ENCODE assay signal across 18 cellular contexts in the genomic region with DNA sequence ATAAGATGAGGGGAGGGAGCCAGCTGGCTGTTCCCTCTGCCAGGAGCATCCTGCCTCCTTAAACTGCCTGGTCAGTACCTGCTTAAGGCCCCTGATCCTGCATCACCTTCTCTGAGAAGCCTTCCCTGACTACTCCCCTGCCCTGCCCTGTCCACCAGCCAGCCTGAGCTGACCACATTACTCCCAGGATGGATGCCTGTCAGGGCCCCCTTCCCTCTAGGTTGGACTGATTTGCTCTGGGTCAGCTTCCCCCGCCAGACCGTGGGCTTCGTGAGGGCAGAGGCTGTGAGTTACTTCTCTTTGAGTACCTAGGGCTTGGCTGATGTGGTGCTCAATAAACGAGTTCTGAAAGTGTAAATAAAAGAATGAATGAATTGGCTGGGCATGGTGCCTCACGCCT.
DNase-seq lines count a peak whose midpoint lies in the region; ATAC-seq and TF ChIP-seq lines count a peak whose summit lies in the region.
"Had no signal": no experiment of that assay in that cellular context is flagged by ENCODE, and none has a peak within 500 bp of the region (broad histone marks: within the 10 kb centered on the region; RNA-seq: fewer than 3 reads in every experiment).

No MANE protein-coding gene starts in this region.

- no peaks in the 10 kb centered on the region for H3K27me3 Mint-ChIP-seq in activated CD4-positive, alpha-beta T cell treated with anti-CD3 and anti-CD28 coated beads, Interleukin-2, amount 10 ng/mL, durations not matched to agents 7 days and 5 days
- H3K27me3 Mint-ChIP-seq in neural crest cell (ENCODE audit: low read depth), result no peaks in the 10 kb centered on the region
- H3K27me3 Mint-ChIP-seq: CD4-positive, alpha-beta T cell had no signal

- TF ChIP-seq CTCF in neural crest cell (conservative IDR thresholded peaks at IDR 0.05), result no peak

- no peaks in the 10 kb centered on the region for H3K9me3 Mint-ChIP-seq in activated CD4-positive, alpha-beta T cell treated with anti-CD3 and anti-CD28 coated beads, Interleukin-2, amount 10 ng/mL, durations not matched to agents 7 days and 5 days
- no peaks in the 10 kb centered on the region for H3K9me3 Mint-ChIP-seq in neural crest cell
- no peaks in the 10 kb centered on the region for H3K9me3 Mint-ChIP-seq in stimulated activated effector memory CD8-positive, alpha-beta T cell treated with anti-CD3 and anti-CD28 coated beads, Interleukin-12 subunit alpha, Interleukin-12 subunit beta, amount 100 ng/mL, for 72 hours
- H3K9me3 Mint-ChIP-seq: CD4-positive, alpha-beta T cell; CD8-positive, alpha-beta memory T cell; GM23338; HFFc6 had no signal

- H3K27ac Mint-ChIP-seq in activated CD4-positive, alpha-beta T cell treated with anti-CD3 and anti-CD28 coated beads, Interleukin-2, amount 10 ng/mL, durations not matched to agents 7 days and 5 days, result peak overlapping the region; percentile 25
- no peak overlapping the region for H3K27ac Mint-ChIP-seq in neural crest cell (ENCODE audit: unreplicated experiment)
- H3K27ac Mint-ChIP-seq in stimulated activated effector memory CD8-positive, alpha-beta T cell treated with anti-CD3 and anti-CD28 coated beads, Interleukin-12 subunit alpha, Interleukin-12 subunit beta, amount 100 ng/mL, for 72 hours, result peak overlapping the region; percentile 43
- H3K27ac Mint-ChIP-seq: CD14-positive monocyte; CD4-positive, alpha-beta T cell; GM23338; HFFc6 had no signal

- CTCF ChIA-PET in activated CD4-positive, alpha-beta T cell treated with anti-CD3 and anti-CD28 coated beads, Interleukin-2, amount 10 ng/mL, durations not matched to agents 7 days and 5 days (lab: Charles Lee), result interaction anchor here (0.6 kb wide), 1 partner anchor 119 kb away, joined by 3 read pairs; no protein-coding TSS in a partner anchor

- no peak for ATAC-seq in stimulated activated effector memory CD8-positive, alpha-beta T cell treated with anti-CD3 and anti-CD28 coated beads, Interleukin-12 subunit alpha, Interleukin-12 subunit beta, amount 100 ng/mL, for 72 hours
- ATAC-seq in GM18907 (IDR thresholded peaks at IDR 0.05; ENCODE audit: unreplicated experiment), result no peak
- ATAC-seq: GM12878, GM23338 had no signal

- no peaks in the 10 kb centered on the region for H3K36me3 Mint-ChIP-seq in activated CD4-positive, alpha-beta T cell treated with anti-CD3 and anti-CD28 coated beads, Interleukin-2, amount 10 ng/mL, durations not matched to agents 7 days and 5 days (ENCODE audit: low read depth)
- H3K36me3 Mint-ChIP-seq in neural crest cell (ENCODE audit: low read depth), result no peaks in the 10 kb centered on the region
- H3K36me3 Mint-ChIP-seq in stimulated activated effector memory CD8-positive, alpha-beta T cell treated with anti-CD3 and anti-CD28 coated beads, Interleukin-12 subunit alpha, Interleukin-12 subunit beta, amount 100 ng/mL, for 72 hours, result peaks cover 10% of the 10 kb centered on the region
- H3K36me3 Mint-ChIP-seq: CD14-positive monocyte; CD8-positive, alpha-beta memory T cell had no signal

- DNase-seq in activated CD4-positive, alpha-beta T cell treated with anti-CD3 and anti-CD28 coated beads, Interleukin-2, amount 10 ng/mL, durations not matched to agents 7 days and 5 days, result no peak
- DNase-seq in activated CD4-positive, alpha-beta T cell treated with anti-CD3 and anti-CD28 coated beads for 48 hours, result no peak
- DNase-seq in islet precursor cell (peak; percentile 49), neural crest cell (ENCODE audit: low read depth, low spot score) (no peak), NCI-H69 (lab: John Stamatoyannopoulos, UW) (no peak), kidney tubule cell (ENCODE audit: low spot score) (no peak)
- DNase-seq in stimulated activated effector memory CD8-positive, alpha-beta T cell treated with anti-CD3 and anti-CD28 coated beads, Interleukin-12 subunit alpha, Interleukin-12 subunit beta, amount 100 ng/mL, for 72 hours (ENCODE audit: low spot score in 2 of 2), result no peak
- DNase-seq: BE2C; CD4-positive, alpha-beta T cell; CD8-positive, alpha-beta memory T cell; DMS53; DMS79 treated with DMSO at 0.1 percent for 48 hours; GF-D8; HFFc6 had no signal

- no peak overlapping the region for H3K4me3 Mint-ChIP-seq in activated CD4-positive, alpha-beta T cell treated with anti-CD3 and anti-CD28 coated beads, Interleukin-2, amount 10 ng/mL, durations not matched to agents 7 days and 5 days
- peak overlapping the region; percentile 19 for H3K4me3 Mint-ChIP-seq in neural crest cell
- no peak overlapping the region for H3K4me3 Mint-ChIP-seq in stimulated activated effector memory CD8-positive, alpha-beta T cell treated with anti-CD3 and anti-CD28 coated beads, Interleukin-12 subunit alpha, Interleukin-12 subunit beta, amount 100 ng/mL, for 72 hours
- H3K4me3 Mint-ChIP-seq: CD14-positive monocyte; CD4-positive, alpha-beta T cell; GM23338; HFFc6 had no signal

- POLR2A ChIA-PET in activated CD4-positive, alpha-beta T cell treated with anti-CD3 and anti-CD28 coated beads, Interleukin-2, amount 10 ng/mL, durations not matched to agents 7 days and 5 days (lab: Charles Lee), result no interaction called here

- peaks cover 21% of the 10 kb centered on the region for H3K4me1 Mint-ChIP-seq in activated CD4-positive, alpha-beta T cell treated with anti-CD3 and anti-CD28 coated beads, Interleukin-2, amount 10 ng/mL, durations not matched to agents 7 days and 5 days
- H3K4me1 Mint-ChIP-seq in neural crest cell, result peaks cover 25% of the 10 kb centered on the region
- H3K4me1 Mint-ChIP-seq in stimulated activated effector memory CD8-positive, alpha-beta T cell treated with anti-CD3 and anti-CD28 coated beads, Interleukin-12 subunit alpha, Interleukin-12 subunit beta, amount 100 ng/mL, for 72 hours, result peaks cover 33% of the 10 kb centered on the region
